Comparison of ENCODE assay signal across 15 cellular contexts in the genomic region with DNA sequence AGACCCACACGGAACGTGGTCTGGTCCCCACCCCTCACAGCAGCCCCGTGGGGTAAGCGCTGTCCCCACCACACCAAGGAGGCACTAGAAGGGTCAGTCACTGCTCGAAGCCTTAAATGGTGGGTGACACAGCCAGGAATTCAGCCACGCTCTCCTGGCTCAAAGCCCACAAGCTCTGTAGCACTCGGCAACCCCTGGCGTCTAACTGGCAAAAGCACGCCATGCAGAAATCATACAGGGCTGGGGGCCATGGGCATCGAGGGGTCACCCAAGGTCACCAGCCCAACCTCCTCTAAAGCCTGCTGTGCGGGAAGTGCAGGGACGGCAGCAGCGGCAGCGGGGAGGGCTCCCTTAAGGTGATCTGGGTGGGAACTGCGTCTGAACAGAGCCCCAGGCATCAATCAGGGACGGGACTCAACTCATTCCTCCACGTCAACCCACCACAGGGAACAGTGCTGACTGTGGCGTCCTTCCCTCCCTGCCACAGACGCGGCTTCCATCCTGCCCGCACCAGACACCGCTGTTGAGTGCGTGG. TPM values are rescaled to one million over a fixed set of nuclear protein-coding genes. Genes with fewer than 3 reads are reported as not detected.
A peak's percentile ranks its signal among the peaks of the same experiment; 100 is the strongest.
DNase-seq lines count a peak whose midpoint lies in the region; ATAC-seq and TF ChIP-seq lines count a peak whose summit lies in the region.
"Had no signal": no experiment of that assay in that cellular context is flagged by ENCODE, and none has a peak within 500 bp of the region (broad histone marks: within the 10 kb centered on the region; RNA-seq: fewer than 3 reads in every experiment).

No MANE protein-coding gene starts in this region.

- H3K27ac ChIP-seq in coronary artery (peak overlapping the region; percentile 63 to 66), lower lobe of right lung (peak overlapping the region; percentile 47), gastrocnemius medialis (peak overlapping the region in 2 of 4 donors; percentile 38 to 58), GM23248 (no peak overlapping the region)
- no peak overlapping the region for H3K27ac ChIP-seq in effector memory CD4-positive, alpha-beta T cell (ENCODE audit: insufficient read depth, low read length, poor library complexity, severe bottlenecking)
- H3K27ac ChIP-seq: body of pancreas had no signal

- H3F3A ChIP-seq in GM23248 (ENCODE audit: insufficient read depth): no peaks in the 10 kb centered on the region

- in situ Hi-C loops in gastrocnemius medialis (cut with MboI; ENCODE audit: low sequenced_read_pairs in 4 of 4): no loop called here
- in situ Hi-C loops in GM23248 (cut with MboI): no loop called here

- H2AFZ ChIP-seq in GM23248: no peak overlapping the region

- no peak for TF ChIP-seq CTCF in coronary artery (IDR thresholded peaks at IDR 0.05)
- TF ChIP-seq CTCF in lower lobe of right lung (IDR thresholded peaks at IDR 0.05): no peak
- no peak for TF ChIP-seq CTCF in gastrocnemius medialis (IDR thresholded peaks at IDR 0.05 in 4 of 5, conservative IDR thresholded peaks at IDR 0.05 in 1 of 5)

- no peak for TF ChIP-seq POLR2A in gastrocnemius medialis (IDR thresholded peaks at IDR 0.05)

- no peak overlapping the region for H3K9ac ChIP-seq in GM23248

- intact Hi-C loops in lower lobe of right lung (cut with DNase I) (no loop called here), gastrocnemius medialis (cut with DNase I; ENCODE audit: low total_unique reads) (no loop called here)

- no peak overlapping the region for H3K4me2 ChIP-seq in GM23248 (ENCODE audit: unreplicated experiment)

- H3K4me1 ChIP-seq in lower lobe of right lung (peaks cover 8% of the 10 kb centered on the region), gastrocnemius medialis (peaks cover 5 to 8% of the 10 kb centered on the region in 2 donors), GM23248 (ENCODE audit: insufficient read depth) (no peaks in the 10 kb centered on the region)
- no peaks in the 10 kb centered on the region for H3K4me1 ChIP-seq in effector memory CD4-positive, alpha-beta T cell (ENCODE audit: control insufficient read depth, insufficient read depth, low read length, poor library complexity, severe bottlenecking)

- H3K9me3 ChIP-seq in lower lobe of right lung (no peaks in the 10 kb centered on the region), gastrocnemius medialis (no peaks in the 10 kb centered on the region), GM23248 (ENCODE audit: low read depth) (no peaks in the 10 kb centered on the region)
- H3K9me3 ChIP-seq in effector memory CD4-positive, alpha-beta T cell (ENCODE audit: control insufficient read depth, low read length): no peaks in the 10 kb centered on the region
- H3K9me3 ChIP-seq: body of pancreas had no signal

- no peaks in the 10 kb centered on the region for H4K20me1 ChIP-seq in GM23248 (ENCODE audit: insufficient read depth)

- ATAC-seq in lower lobe of right lung (no peak), gastrocnemius medialis (peak; percentile 6 to 15)
- ATAC-seq: body of pancreas had no signal

- peaks cover 27% of the 10 kb centered on the region for H3K36me3 ChIP-seq in lower lobe of right lung
- H3K36me3 ChIP-seq in gastrocnemius medialis: no peaks in the 10 kb centered on the region
- no peaks in the 10 kb centered on the region for H3K36me3 ChIP-seq in GM23248 (ENCODE audit: low read depth)
- no peaks in the 10 kb centered on the region for H3K36me3 ChIP-seq in effector memory CD4-positive, alpha-beta T cell (ENCODE audit: control insufficient read depth, insufficient read depth, low read length)

- H3K27me3 ChIP-seq in lower lobe of right lung (ENCODE audit: low read depth) (no peaks in the 10 kb centered on the region), gastrocnemius medialis (no peaks in the 10 kb centered on the region), GM23248 (replicated peaks; ENCODE audit: insufficient read depth) (no peaks in the 10 kb centered on the region)
- H3K27me3 ChIP-seq in effector memory CD4-positive, alpha-beta T cell (replicated peaks; ENCODE audit: control insufficient read depth, insufficient read depth, low read length, poor library complexity, severe bottlenecking): no peaks in the 10 kb centered on the region
- H3K27me3 ChIP-seq: body of pancreas had no signal

- WGBS in GM23248 (ENCODE audit: low coverage in 1 of 2, low lambda C conversion rate in 2 of 2, missing lambda C conversion rate in 2 of 2), 2 experiments: 90% methylated on average over 23 of the region's 23 CpGs

- H3K9me2 ChIP-seq in GM23248 (ENCODE audit: insufficient read depth): no peaks in the 10 kb centered on the region

- DNase-seq in ELF-1 (ENCODE audit: low read depth, low spot score): peak; percentile 33
- peak; percentile 80 for DNase-seq in coronary artery (ENCODE audit: low spot score)
- DNase-seq in lower lobe of right lung: no peak
- DNase-seq in gastrocnemius medialis: no peak
- DNase-seq in GM23248: no peak
- DNase-seq in NCI-H748 treated with DMSO at 0.1 percent for 48 hours (lab: John Stamatoyannopoulos, UW): no peak
- no peak for DNase-seq in effector memory CD4-positive, alpha-beta T cell
- no peak for DNase-seq in DMS53 treated with DMSO at 0.1 percent for 48 hours (lab: John Stamatoyannopoulos, UW; ENCODE audit: unreplicated experiment)
- DNase-seq: activated effector memory CD4-positive, alpha-beta T cell treated with anti-CD3 and anti-CD28 coated beads, Interleukin-2, amount 50 U/mL, for 16 hours; Calu3; effector CD4-positive, alpha-beta T cell; NCI-H187 treated with DMSO at 0.1 percent for 48 hours; NCI-H526 treated with DMSO at 0.1 percent for 48 hours had no signal

- H3K79me2 ChIP-seq in GM23248 (ENCODE audit: insufficient read depth): no peaks in the 10 kb centered on the region

- H3K4me3 ChIP-seq in coronary artery (peak overlapping the region; percentile 58), lower lobe of right lung (no peak overlapping the region), gastrocnemius medialis (peak overlapping the region; percentile 39 to 45 (median 44)), GM23248 (no peak overlapping the region)
- H3K4me3 ChIP-seq in effector memory CD4-positive, alpha-beta T cell (ENCODE audit: insufficient read depth, low read depth, low read length, poor library complexity, severe bottlenecking): no peak overlapping the region
- H3K4me3 ChIP-seq: body of pancreas had no signal

RNA-seq across cellular contexts. Expression of gene GPER1, which starts 7.8 kb away (rescaled TPM):
- total RNA-seq in lower lobe of right lung: 26.0 TPM
- total RNA-seq in gastrocnemius medialis: 1 to 10 TPM in 3 of 4 donors, under 1 TPM in 1; 0.92 to 3.2 (median 2.1) TPM
- 3.4 and 6.7 TPM in 2 replicates for total RNA-seq in GM23248 (2014; rRNA removed; shearing (Covaris generic))
- polyA plus RNA-seq in GM23248 (2016; fragmentation: Nextera tagmentation; extraction: Ambion mirVana): 5.6 and 6.7 TPM in 2 replicates
- total RNA-seq: activated CD8-positive, alpha-beta memory T cell treated with anti-CD3 and anti-CD28 coated beads for 36 hours had no signal

RNA-seq across cellular contexts. Expression of gene GPR146, which starts 51.3 kb away (rescaled TPM):
- total RNA-seq in lower lobe of right lung (44.8 TPM), gastrocnemius medialis (10 to 100 TPM; 23.3 to 43.8 (median 29.5) TPM)
- total RNA-seq in GM23248 (2014; rRNA removed; shearing (Covaris generic)): 9.7 and 10.2 TPM in 2 replicates
- 4.3 and 5.1 TPM in 2 replicates for polyA plus RNA-seq in GM23248 (2016; fragmentation: Nextera tagmentation; extraction: Ambion mirVana)

Comparison
In these comparisons a context has a peak if more than half of its experiments do, and no peak if none do; other contexts are left out.
1. DNase-seq: peak in ELF-1 (single experiment) and coronary artery (single experiment); none in lower lobe of right lung (single experiment), gastrocnemius medialis (0 of 2), GM23248 (single experiment), NCI-H748 treated with DMSO at 0.1 percent for 48 hours (single experiment), effector memory CD4-positive, alpha-beta T cell (0 of 3) and DMS53 treated with DMSO at 0.1 percent for 48 hours (single experiment).
2. H3K27ac ChIP-seq: peak in coronary artery (2 of 2) and lower lobe of right lung (single experiment); none in GM23248 (single experiment) and effector memory CD4-positive, alpha-beta T cell (single experiment).
3. H3K4me3 ChIP-seq: peak in coronary artery (single experiment) and gastrocnemius medialis (4 of 4); none in lower lobe of right lung (single experiment), GM23248 (single experiment) and effector memory CD4-positive, alpha-beta T cell (single experiment).
4. ATAC-seq: peak in gastrocnemius medialis (2 of 2); none in lower lobe of right lung (0 of 2).